ENCODE assay signal across 29 cellular contexts in the genomic region with DNA sequence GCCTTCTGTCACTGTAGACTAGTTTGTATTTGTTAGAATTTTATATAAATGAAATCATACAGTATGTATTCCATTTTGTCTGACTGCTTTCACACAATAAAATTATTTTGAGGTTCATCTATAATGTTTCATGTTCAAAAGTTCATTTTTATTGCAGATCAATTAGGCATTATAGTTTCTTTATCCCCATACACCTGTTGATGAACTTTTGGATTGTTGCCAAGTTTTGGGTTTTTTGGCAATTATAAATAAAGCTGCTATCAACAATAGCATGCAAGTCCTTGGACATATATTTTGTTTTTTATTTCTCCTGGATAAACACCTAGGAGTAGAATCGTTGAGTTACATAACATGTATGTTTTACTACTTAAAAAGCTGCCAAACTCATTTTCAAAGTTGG. TPM values are rescaled to one million over a fixed set of nuclear protein-coding genes. Genes with fewer than 3 reads are reported as not detected.
"Had no signal": no experiment of that assay in that cellular context is flagged by ENCODE, and none has a peak within 500 bp of the region (broad histone marks: within the 10 kb centered on the region; RNA-seq: fewer than 3 reads in every experiment).

No MANE protein-coding gene starts in this region.

- H3K27me3 ChIP-seq: neural progenitor cell, neutrophil, right atrium auricular region, right lobe of liver, tibial nerve, uterus had no signal

- DNase-seq: immature natural killer cell; kidney; left ventricle myocardium inferior; mesendoderm; naive B cell; natural killer cell; nephron progenitor cell; occipital lobe; right lobe of liver; stimulated activated CD4-positive, alpha-beta T cell treated with anti-CD3 and anti-CD28 coated beads, Interleukin-1b, Interleukin-23, amount 100 ng/mL, for 48 hours; stimulated activated CD4-positive, alpha-beta T cell treated with anti-CD3 and anti-CD28 coated beads, Interleukin-2, amount 100 ng/mL, for 48 hours; stimulated activated CD4-positive, alpha-beta T cell treated with anti-CD3 and anti-CD28 coated beads, Interleukin-4, amount 100 ng/mL, for 4 hours; stimulated activated CD8-positive, alpha-beta memory T cell treated with anti-CD3 and anti-CD28 coated beads, Interleukin-4, amount 100 ng/mL, for 48 hours; stimulated activated naive CD4-positive, alpha-beta T cell treated with Interleukin-2 at 50 U/mL for 16 hours; stimulated activated naive CD8-positive, alpha-beta T cell treated with anti-CD3 and anti-CD28 coated beads, Interleukin-15, amount 100 ng/mL, for 72 hours; substantia nigra; uterus had no signal

- H3K27ac ChIP-seq: left ventricle myocardium inferior, neural progenitor cell, neutrophil, right atrium auricular region, right lobe of liver, tibial nerve, uterus had no signal

- ATAC-seq: natural killer cell; right lobe of liver; stimulated activated memory B cell treated with anti-CD40 and anti-IgM and Interleukin-4, amounts not matched to agents 10 μg/mL and 1 μg/mL and 100 μg/mL, for 72 hours; stimulated activated naive CD8-positive, alpha-beta T cell treated with anti-CD3 and anti-CD28 coated beads, Interleukin-15, amount 100 ng/mL, for 72 hours had no signal

- H3K9me3 ChIP-seq: neutrophil, right lobe of liver, uterus had no signal

- H3K4me1 ChIP-seq: neural progenitor cell, right atrium auricular region, right lobe of liver, tibial nerve, uterus had no signal

- H3K4me3 ChIP-seq: left ventricle myocardium inferior, lung, neural progenitor cell, right atrium auricular region, right lobe of liver, smooth muscle cell, tibial nerve, uterus had no signal

- FAIRE-seq: kidney had no signal

- H3K36me3 ChIP-seq: neural progenitor cell, neutrophil, right lobe of liver, uterus had no signal

RNA-seq across cellular contexts. Expression of a gene that starts 47.1 kb away (rescaled TPM):
- total RNA-seq: left ventricle myocardium inferior, occipital lobe, osteocyte, pulmonary artery endothelial cell, renal cortical epithelial cell, right atrium auricular region, skeletal muscle tissue, smooth muscle cell, temporal lobe, tibial nerve had no signal
- polyA plus RNA-seq: immature natural killer cell had no signal
